Comparison of ENCODE assay signal across 9 cellular contexts in the genomic region with DNA sequence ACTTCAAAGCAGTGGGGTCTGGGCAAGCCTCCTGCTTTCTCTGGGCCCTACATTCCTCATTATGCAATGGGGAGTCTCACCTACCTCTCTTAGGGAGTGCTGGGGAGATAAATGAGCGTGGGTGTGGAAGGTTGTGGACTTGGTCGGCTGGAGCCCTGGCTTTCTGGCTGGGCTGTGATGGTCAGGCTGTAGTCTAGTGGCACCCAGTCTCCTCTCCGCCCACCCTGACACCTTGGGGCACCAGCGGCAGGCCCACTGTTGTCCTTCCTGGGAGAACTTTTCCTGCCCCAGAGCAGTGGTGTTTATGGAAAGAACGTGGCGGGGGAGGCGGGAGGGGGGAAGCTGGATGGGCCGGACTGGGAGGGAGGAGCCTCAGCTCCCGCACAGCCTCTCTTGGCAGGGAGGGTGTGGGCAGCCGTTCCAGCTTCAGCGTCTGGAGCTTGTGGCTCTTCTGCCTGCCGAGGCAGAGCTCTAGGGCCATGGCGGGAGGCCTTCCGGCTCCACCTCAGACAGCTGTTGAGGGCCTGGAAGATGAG. TPM values are rescaled to one million over a fixed set of nuclear protein-coding genes. Genes with fewer than 3 reads are reported as not detected.
DNase-seq lines count a peak whose midpoint lies in the region; ATAC-seq, FAIRE-seq and TF ChIP-seq lines count a peak whose summit lies in the region.
"Had no signal": no experiment of that assay in that cellular context is flagged by ENCODE, and none has a peak within 500 bp of the region (broad histone marks: within the 10 kb centered on the region; RNA-seq: fewer than 3 reads in every experiment).

No MANE protein-coding gene starts in this region.

- ATAC-seq in HepG2: peak; percentile 43
- no peak for ATAC-seq in HG02884 (IDR thresholded peaks at IDR 0.05; ENCODE audit: unreplicated experiment)
- no peak for ATAC-seq in HG03097 (IDR thresholded peaks at IDR 0.05; ENCODE audit: low FRiP score, unreplicated experiment)

- H3K4me2 ChIP-seq in HepG2 (ENCODE audit: low read depth, low read length): peak overlapping the region; percentile 49; the same call in 1 of the 2 replicates

- H3K27me3 ChIP-seq in duodenal mucosa (ENCODE audit: control insufficient read depth in 1 of 2, insufficient read depth in 2 of 2, low read length in 2 of 2) (peaks cover 0 to 12% of the 10 kb centered on the region in 2 donors), HepG2 (ENCODE audit: control insufficient read depth in 1 of 2, insufficient read depth in 2 of 2, low read length in 2 of 2) (peaks cover 0 to 18% of the 10 kb centered on the region in 2 experiments)

- H2AFZ ChIP-seq in HepG2 (ENCODE audit: low read length): no peak overlapping the region

- H4K20me1 ChIP-seq in HepG2 (ENCODE audit: insufficient read depth, low read length): no peaks in the 10 kb centered on the region

- no peak for FAIRE-seq in HepG2 (lab: Jason Lieb, UNC)

- H3K4me1 ChIP-seq in duodenal mucosa (ENCODE audit: control insufficient read depth in 1 of 2, insufficient read depth in 2 of 2, low read length in 2 of 2): peaks cover 26 to 29% of the 10 kb centered on the region in 2 donors
- peaks cover 26% of the 10 kb centered on the region for H3K4me1 ChIP-seq in HepG2 (ENCODE audit: insufficient read depth, low read length)

- H3K27ac ChIP-seq in duodenal mucosa (ENCODE audit: low read depth, low read length) (peak overlapping the region; percentile 50), HepG2 (ENCODE audit: extremely low read length, insufficient read depth, low read length) (no peak overlapping the region)
- H3K27ac ChIP-seq: 22Rv1 had no signal

- no peak overlapping the region for H3K27ac Mint-ChIP-seq in progenitor cell of endocrine pancreas

- TF ChIP-seq EP300 in HepG2 (IDR thresholded peaks at IDR 0.05; ENCODE audit: low read depth in 2 of 2, low read length in 2 of 2) (no peak), HepG2 (CRISPR knock-in tag; IDR thresholded peaks at IDR 0.05; ENCODE audit: borderline replicate concordance) (no peak)

- peaks cover 13% of the 10 kb centered on the region for H3K4me1 Mint-ChIP-seq in progenitor cell of endocrine pancreas (ENCODE audit: low read depth)

- peaks cover 55% of the 10 kb centered on the region for H3K27me3 Mint-ChIP-seq in progenitor cell of endocrine pancreas

- H3K9ac ChIP-seq in duodenal mucosa (ENCODE audit: low read depth in 1 of 2, low read length in 2 of 2) (no peak overlapping the region), HepG2 (ENCODE audit: insufficient read depth, low read depth, low read length) (no peak overlapping the region)

- H3K9me3 ChIP-seq in duodenal mucosa (ENCODE audit: control insufficient read depth in 1 of 2, low read length in 2 of 2): peaks cover 4 to 8% of the 10 kb centered on the region in 2 donors
- peaks cover 13% of the 10 kb centered on the region for H3K9me3 ChIP-seq in HepG2 (ENCODE audit: low read length)

- 7% methylated on average over 10 of the region's 14 CpGs for WGBS in HepG2 (ENCODE audit: low lambda C conversion rate)

- CTCF ChIA-PET in HepG2 (lab: Yijun Ruan, JAX; ENCODE audit: low intra/inter-chr PET ratio, low total read pairs): no interaction called here

- intact Hi-C loops in HepG2 (cut with micrococcal nuclease; ENCODE audit: unreplicated experiment): no loop called here

- no peak overlapping the region for H3K4me3 Mint-ChIP-seq in progenitor cell of endocrine pancreas (ENCODE audit: low read depth)

- H3K79me2 ChIP-seq in HepG2 (ENCODE audit: insufficient read depth, low read length): no peaks in the 10 kb centered on the region

- in situ Hi-C loops in HepG2 (cut with HindIII; ENCODE audit: extremely low pct_ligation_motif_present, low pct_unique_long_range_greater_than_20kb): loop anchor here (25.0 kb wide), 1 partner anchor 437 kb away; the partner anchor contains the start of gene OR1K1

- POLR2A ChIA-PET in HepG2 (lab: Yijun Ruan, JAX): no interaction called here

- H3K36me3 Mint-ChIP-seq in progenitor cell of endocrine pancreas (ENCODE audit: insufficient read depth): no peaks in the 10 kb centered on the region

- H3K4me3 ChIP-seq in duodenal mucosa (ENCODE audit: low read depth in 1 of 2, low read length in 2 of 2) (no peak overlapping the region), HepG2 (replicated peaks in 1 of 3; ENCODE audit: insufficient read depth in 1 of 3, low read depth in 2 of 3, low read length in 3 of 3) (no peak overlapping the region; a peak in 1 of 6 replicates)

- no peak for TF ChIP-seq RAD21 in HepG2 (CRISPR knock-in tag; IDR thresholded peaks at IDR 0.05)

- no TSS peak for BruUV-seq in HepG2 (replicated peaks; lab: Mats Ljungman, UMichigan)

- H3K9me3 Mint-ChIP-seq in progenitor cell of endocrine pancreas (ENCODE audit: low read depth): no peaks in the 10 kb centered on the region

- TF ChIP-seq CTCF in HepG2 (CRISPR knock-in tag; IDR thresholded peaks at IDR 0.05) (no peak), progenitor cell of endocrine pancreas (IDR thresholded peaks at IDR 0.05; ENCODE audit: unreplicated experiment) (no peak)

- no peak for TF ChIP-seq POLR2A in HepG2 (IDR thresholded peaks at IDR 0.05; ENCODE audit: insufficient read depth in 1 of 2, low read depth in 2 of 2, low read length in 2 of 2)

- peak; percentile 67 for DNase-seq in DMS 273 (lab: John Stamatoyannopoulos, UW; ENCODE audit: unreplicated experiment)
- no peak for DNase-seq in DMS 273 treated with DMSO at 0.1 percent for 48 hours (lab: John Stamatoyannopoulos, UW)
- DNase-seq in HepG2 (ENCODE audit: low spot score): no peak
- DNase-seq in ureter (ENCODE audit: low spot score): peak; percentile 85
- DNase-seq in progenitor cell of endocrine pancreas (ENCODE audit: low spot score, unreplicated experiment): no peak

- no peaks in the 10 kb centered on the region for H3K36me3 ChIP-seq in duodenal mucosa (ENCODE audit: control insufficient read depth in 1 of 2, insufficient read depth in 2 of 2, low read length in 2 of 2)
- H3K36me3 ChIP-seq in HepG2 (replicated peaks in 1 of 2; ENCODE audit: control insufficient read depth in 1 of 2, insufficient read depth in 2 of 2, low read length in 2 of 2): no peaks in the 10 kb centered on the region

TF ChIP-seq in HepG2, 621 proteins besides CTCF, POLR2A, EP300 and RAD21 (continues in another document):
- TF ChIP-seq TFDP2 (CRISPR knock-in tag; IDR thresholded peaks at IDR 0.05): no peak

RNA-seq across cellular contexts. Expression of gene PTGS1, which starts 4.1 kb away (rescaled TPM):
- 0.06 and 0.07 TPM in 2 replicates for total RNA-seq in HepG2 (2016; rRNA removed; fragmentation: Illumina TruSeq; extraction: Trizol)
- total RNA-seq in HepG2 (2016; cell fraction: cytosol; rRNA removed; fragmentation: Illumina TruSeq; extraction: Trizol; ENCODE audit: low read depth): not detected in 2 replicates
- total RNA-seq in HepG2 (2016; cell fraction: insoluble cytoplasmic fraction; rRNA removed; fragmentation: Illumina TruSeq; extraction: Trizol): 0.11 TPM in 1 of 2 replicates, not detected in the other
- 0.03 TPM in 1 of 2 replicates, not detected in the other for total RNA-seq in HepG2 (2016; cell fraction: membrane; rRNA removed; fragmentation: Illumina TruSeq; extraction: Trizol)
- not detected in 2 replicates for total RNA-seq in HepG2 (2016; cell fraction: nucleus; rRNA removed; fragmentation: Illumina TruSeq; extraction: Trizol)
- polyA plus RNA-seq in HepG2 (2011; rRNA removed): 0.05 and 0.08 TPM in 2 replicates
- polyA plus RNA-seq in HepG2 (2011; cell fraction: cytosol; rRNA removed): 0.06 and 0.15 TPM in 2 replicates
- polyA plus RNA-seq in HepG2 (2011; cell fraction: nucleus; rRNA removed): 0.09 and 0.10 TPM in 2 replicates
- polyA plus RNA-seq in HepG2 (2012): 0.07 and 0.08 TPM in 2 replicates
- not detected in 2 replicates for polyA plus RNA-seq in HepG2 (2016; cell fraction: cytosol; fragmentation: Illumina TruSeq; extraction: Trizol; ENCODE audit: low read depth)
- not detected in 2 replicates for polyA plus RNA-seq in HepG2 (2016; cell fraction: insoluble cytoplasmic fraction; fragmentation: Illumina TruSeq; extraction: Trizol; ENCODE audit: low read depth)
- 0.08 TPM in 1 of 2 replicates, not detected in the other for polyA plus RNA-seq in HepG2 (2016; cell fraction: membrane; fragmentation: Illumina TruSeq; extraction: Trizol; ENCODE audit: low read depth)
- not detected in 2 replicates for polyA plus RNA-seq in HepG2 (2016; cell fraction: nucleus; fragmentation: Illumina TruSeq; extraction: Trizol; ENCODE audit: insufficient read depth, low read depth)
- polyA minus RNA-seq in HepG2 (2011; rRNA and poly(A)+ RNA removed; ENCODE audit: low replicate concordance): 0.28 and 8.6 TPM in 2 replicates
- not detected in 2 replicates for polyA minus RNA-seq in HepG2 (2011; cell fraction: cytosol; rRNA and poly(A)+ RNA removed)
- polyA minus RNA-seq in HepG2 (2011; cell fraction: nucleus; rRNA and poly(A)+ RNA removed): 0.12 TPM in 1 of 2 replicates, not detected in the other
- 12.5 TPM for total RNA-seq in ureter
- 0.07 and 0.22 TPM in 2 replicates for total RNA-seq in progenitor cell of endocrine pancreas

Comparison
In these comparisons a context has a peak if more than half of its experiments do, and no peak if none do; other contexts are left out.
1. DNase-seq: peak in DMS 273 (single experiment) and ureter (single experiment); none in DMS 273 treated with DMSO at 0.1 percent for 48 hours (single experiment), HepG2 (single experiment) and progenitor cell of endocrine pancreas (single experiment).
2. RNA of gene PTGS1, which starts 4.1 kb away (total RNA-seq): 12.5 TPM in ureter (single experiment); 0.07 to 0.22 TPM in progenitor cell of endocrine pancreas and 0.03 to 0.11 TPM in HepG2; every median in the first group is over 10 times any median in the second.